ENCODE assay signal across 8 cellular contexts in the genomic region with DNA sequence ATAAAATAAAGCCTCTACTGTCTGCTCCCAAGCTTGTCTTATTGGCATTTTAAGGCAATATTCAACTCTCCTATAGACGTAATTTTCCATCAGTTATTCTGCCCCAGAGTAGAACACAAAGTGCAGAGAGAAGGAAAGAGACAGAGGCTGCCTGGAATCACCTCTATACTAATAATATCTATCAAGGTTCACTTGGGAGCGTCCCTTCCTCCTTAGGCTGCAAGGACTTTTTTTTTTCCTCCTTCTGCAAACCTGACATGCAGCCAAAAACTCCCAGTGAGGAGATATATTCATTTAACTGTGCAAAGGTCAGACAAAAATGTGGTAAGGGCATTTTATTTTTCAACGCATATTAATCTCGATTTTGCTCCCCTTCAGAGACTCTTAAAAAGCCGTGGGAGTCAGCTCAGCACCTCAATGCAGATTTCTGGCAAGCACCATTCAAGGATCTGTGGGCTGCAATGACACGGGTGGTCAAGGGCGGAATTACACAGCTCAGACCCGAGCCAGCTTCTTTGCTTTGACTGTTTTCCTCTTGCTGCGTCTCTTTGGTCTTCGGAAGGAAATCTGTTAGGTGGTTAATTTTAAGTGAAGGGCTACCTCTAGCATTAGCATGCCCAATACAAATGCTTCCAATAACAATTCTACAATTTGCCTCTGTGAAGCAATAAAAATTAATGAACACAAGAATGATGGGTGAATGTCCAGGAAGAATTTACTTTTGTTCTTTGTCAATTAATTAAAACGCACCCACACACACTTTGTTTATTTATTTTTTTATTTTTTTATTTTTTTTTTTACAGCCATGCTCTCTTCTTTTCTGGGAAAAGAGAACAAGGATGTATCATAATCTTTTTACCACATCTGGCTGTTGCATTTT.
DNase-seq lines count a peak whose midpoint lies in the region; ATAC-seq and TF ChIP-seq lines count a peak whose summit lies in the region.

No MANE protein-coding gene starts in this region.

- no peak for TF ChIP-seq POLR2A in stomach (IDR thresholded peaks at IDR 0.05)

- no peak for TF ChIP-seq EP300 in stomach (IDR thresholded peaks at IDR 0.05)

- in situ Hi-C loops in astrocyte of the cerebellum (cut with HindIII; ENCODE audit: low sequenced_read_pairs), result loop anchor here (5.0 kb wide), 1 partner anchor 38 kb away; no protein-coding TSS in a partner anchor

- H3K27ac ChIP-seq in 22Rv1 (no peak overlapping the region), stomach (no peak overlapping the region)

- no peaks in the 10 kb centered on the region for H3K27me3 ChIP-seq in stomach

- intact Hi-C loops in stomach (cut with DNase I; ENCODE audit: low total_unique reads), result no loop called here

- H3K36me3 ChIP-seq in stomach, result no peaks in the 10 kb centered on the region

- no peak overlapping the region for H3K4me3 ChIP-seq in astrocyte of the cerebellum (ENCODE audit: low read depth, low read length)
- peak overlapping the region in 2 of 4 donors; percentile 4 to 6 for H3K4me3 ChIP-seq in stomach

- ATAC-seq in GM18907 (IDR thresholded peaks at IDR 0.05; ENCODE audit: unreplicated experiment) (peak; percentile 87), HG03439 (IDR thresholded peaks at IDR 0.05; ENCODE audit: unreplicated experiment) (peak; percentile 74), GM18519 (IDR thresholded peaks at IDR 0.05; ENCODE audit: low FRiP score, unreplicated experiment) (no peak)

- TF ChIP-seq CTCF in 22Rv1 (IDR thresholded peaks at IDR 0.05), result peak; percentile 78
- TF ChIP-seq CTCF in astrocyte of the cerebellum (IDR thresholded peaks at IDR 0.05; ENCODE audit: low read depth, low read length, missing control alignments), result peak; percentile 84
- peak in 5 of 7 experiments; percentile 58 to 82 (median 77) for TF ChIP-seq CTCF in stomach (IDR thresholded peaks at IDR 0.05)

- DNase-seq in astrocyte of the cerebellum (ENCODE audit: low read depth), result peak; percentile 57
- DNase-seq in iPS DF 4.7 (ENCODE audit: extremely low read depth, low spot score), result peak; percentile 51
- DNase-seq in stomach, result peak; percentile 48
- DNase-seq in NCI-H187 treated with DMSO at 0.1 percent for 48 hours (lab: John Stamatoyannopoulos, UW), result no peak

- H3K9me3 ChIP-seq in stomach, result peaks cover 0 to 3% (median 0%) of the 10 kb centered on the region in 4 donors

- WGBS in stomach, 5 donors, result 11 to 25% (median 15%) methylated on average over 11 of the region's 11 CpGs

- H3K4me1 ChIP-seq in stomach, result peaks cover 0 to 16% (median 8%) of the 10 kb centered on the region in 4 donors
